ENCODE assay signal across 8 cellular contexts in genomic region chr9:83920942-83921707, GRCh38. TPM values are rescaled to one million over a fixed set of nuclear protein-coding genes. Genes with fewer than 3 reads are reported as not detected.
DNase-seq lines count a peak whose midpoint lies in the region; ATAC-seq and TF ChIP-seq lines count a peak whose summit lies in the region.

A gene with protein sequence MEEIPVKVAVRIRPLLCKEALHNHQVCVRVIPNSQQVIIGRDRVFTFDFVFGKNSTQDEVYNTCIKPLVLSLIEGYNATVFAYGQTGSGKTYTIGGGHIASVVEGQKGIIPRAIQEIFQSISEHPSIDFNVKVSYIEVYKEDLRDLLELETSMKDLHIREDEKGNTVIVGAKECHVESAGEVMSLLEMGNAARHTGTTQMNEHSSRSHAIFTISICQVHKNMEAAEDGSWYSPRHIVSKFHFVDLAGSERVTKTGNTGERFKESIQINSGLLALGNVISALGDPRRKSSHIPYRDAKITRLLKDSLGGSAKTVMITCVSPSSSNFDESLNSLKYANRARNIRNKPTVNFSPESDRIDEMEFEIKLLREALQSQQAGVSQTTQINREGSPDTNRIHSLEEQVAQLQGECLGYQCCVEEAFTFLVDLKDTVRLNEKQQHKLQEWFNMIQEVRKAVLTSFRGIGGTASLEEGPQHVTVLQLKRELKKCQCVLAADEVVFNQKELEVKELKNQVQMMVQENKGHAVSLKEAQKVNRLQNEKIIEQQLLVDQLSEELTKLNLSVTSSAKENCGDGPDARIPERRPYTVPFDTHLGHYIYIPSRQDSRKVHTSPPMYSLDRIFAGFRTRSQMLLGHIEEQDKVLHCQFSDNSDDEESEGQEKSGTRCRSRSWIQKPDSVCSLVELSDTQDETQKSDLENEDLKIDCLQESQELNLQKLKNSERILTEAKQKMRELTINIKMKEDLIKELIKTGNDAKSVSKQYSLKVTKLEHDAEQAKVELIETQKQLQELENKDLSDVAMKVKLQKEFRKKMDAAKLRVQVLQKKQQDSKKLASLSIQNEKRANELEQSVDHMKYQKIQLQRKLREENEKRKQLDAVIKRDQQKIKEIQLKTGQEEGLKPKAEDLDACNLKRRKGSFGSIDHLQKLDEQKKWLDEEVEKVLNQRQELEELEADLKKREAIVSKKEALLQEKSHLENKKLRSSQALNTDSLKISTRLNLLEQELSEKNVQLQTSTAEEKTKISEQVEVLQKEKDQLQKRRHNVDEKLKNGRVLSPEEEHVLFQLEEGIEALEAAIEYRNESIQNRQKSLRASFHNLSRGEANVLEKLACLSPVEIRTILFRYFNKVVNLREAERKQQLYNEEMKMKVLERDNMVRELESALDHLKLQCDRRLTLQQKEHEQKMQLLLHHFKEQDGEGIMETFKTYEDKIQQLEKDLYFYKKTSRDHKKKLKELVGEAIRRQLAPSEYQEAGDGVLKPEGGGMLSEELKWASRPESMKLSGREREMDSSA (N-terminal part only) (minus strand): TSS chr9:83921432. CDS start chr9:83915591, 5,841 bp downstream.

- H3K9ac ChIP-seq in neural cell (ENCODE audit: low read length) = peak within 1 kb of the TSS; percentile 76

- H3K9me2 ChIP-seq in neural cell (ENCODE audit: insufficient read depth, low read length) = no peaks in the 10 kb centered on the region

- peak within 1 kb of the TSS; percentile 95 for H3K27ac Mint-ChIP-seq in stimulated activated naive CD8-positive, alpha-beta T cell treated with anti-CD3 and anti-CD28 coated beads, Interleukin-15, amount 100 ng/mL, for 72 hours

- peaks cover 8% of the 10 kb centered on the region for H3K4me1 ChIP-seq in HAP-1

- peaks cover 17% of the 10 kb centered on the region for H3K4me1 Mint-ChIP-seq in stimulated activated naive CD8-positive, alpha-beta T cell treated with anti-CD3 and anti-CD28 coated beads, Interleukin-15, amount 100 ng/mL, for 72 hours

- in situ Hi-C loops in HAP-1 (cut with MboI; ENCODE audit: low sequenced_read_pairs) = loop anchor here (25.0 kb wide), 3 partner anchors 284 to 709 kb away; no protein-coding TSS in a partner anchor

- H3K9me3 ChIP-seq in HAP-1 = no peaks in the 10 kb centered on the region
- H3K9me3 ChIP-seq in MG63 = no peaks in the 10 kb centered on the region
- H3K9me3 ChIP-seq in neural cell (ENCODE audit: low read length) = no peaks in the 10 kb centered on the region

- no peaks in the 10 kb centered on the region for H3K9me3 Mint-ChIP-seq in stimulated activated naive CD8-positive, alpha-beta T cell treated with anti-CD3 and anti-CD28 coated beads, Interleukin-15, amount 100 ng/mL, for 72 hours

- DNase-seq in GDM1 (lab: John Stamatoyannopoulos, UW) = peak; percentile 93
- peak; percentile 92 to 99 for DNase-seq in HAP-1 (ENCODE audit: low spot score in 2 of 2)
- peak; percentile 96 for DNase-seq in MG63
- DNase-seq in SHP77 (lab: John Stamatoyannopoulos, UW) = peak; percentile 82 to 92
- peak; percentile 95 for DNase-seq in activated gamma-delta T cell (lab: John Stamatoyannopoulos, UW)
- DNase-seq in fibroblast of the conjunctiva (ENCODE audit: low read depth) = peak; percentile 95
- DNase-seq in stimulated activated naive CD8-positive, alpha-beta T cell treated with anti-CD3 and anti-CD28 coated beads, Interleukin-15, amount 100 ng/mL, for 72 hours = peak; percentile 94 to 97

- no peak for TF ChIP-seq RAD21 in neural cell (conservative IDR thresholded peaks at IDR 0.05)

- H3K27ac ChIP-seq in neural cell (ENCODE audit: low read length) = peak within 1 kb of the TSS; percentile 70

- peak within 1 kb of the TSS; percentile 89 for H3K4me2 ChIP-seq in neural cell (ENCODE audit: low read length)

- H3K4me3 ChIP-seq in HAP-1 (peak within 1 kb of the TSS; percentile 46), MG63 (peak within 1 kb of the TSS; percentile 63), neural cell (ENCODE audit: low read length) (peak within 1 kb of the TSS; percentile 75)

- peak within 1 kb of the TSS; percentile 84 to 93 for H3K4me3 Mint-ChIP-seq in stimulated activated naive CD8-positive, alpha-beta T cell treated with anti-CD3 and anti-CD28 coated beads, Interleukin-15, amount 100 ng/mL, for 72 hours

- H3K27me3 ChIP-seq in HAP-1 (ENCODE audit: low read depth) = no peaks in the 10 kb centered on the region
- no peaks in the 10 kb centered on the region for H3K27me3 ChIP-seq in MG63
- no peaks in the 10 kb centered on the region for H3K27me3 ChIP-seq in neural cell (ENCODE audit: insufficient read depth, low read depth, low read length)

- no peaks in the 10 kb centered on the region for H4K20me1 ChIP-seq in neural cell (ENCODE audit: insufficient read depth)

- peak; percentile 91 for ATAC-seq in stimulated activated naive CD8-positive, alpha-beta T cell treated with anti-CD3 and anti-CD28 coated beads, Interleukin-15, amount 100 ng/mL, for 72 hours

- no peaks in the 10 kb centered on the region for H3K27me3 Mint-ChIP-seq in stimulated activated naive CD8-positive, alpha-beta T cell treated with anti-CD3 and anti-CD28 coated beads, Interleukin-15, amount 100 ng/mL, for 72 hours

- no peaks in the 10 kb centered on the region for H3F3A ChIP-seq in neural cell (ENCODE audit: insufficient read depth, low read length, poor library complexity, severe bottlenecking)

- peak; percentile 29 for TF ChIP-seq EP300 in neural cell (conservative IDR thresholded peaks at IDR 0.05; ENCODE audit: poor library complexity, severe bottlenecking)

- peak; percentile 67 for TF ChIP-seq CTCF in neural cell (IDR thresholded peaks at IDR 0.05; ENCODE audit: poor library complexity, severe bottlenecking)

- peak within 1 kb of the TSS; percentile 41 for H2AFZ ChIP-seq in neural cell (ENCODE audit: low read depth, low read length)

- no peaks in the 10 kb centered on the region for H3K36me3 ChIP-seq in HAP-1 (replicated peaks)
- H3K36me3 ChIP-seq in MG63 = no peaks in the 10 kb centered on the region
- no peaks in the 10 kb centered on the region for H3K36me3 ChIP-seq in neural cell (ENCODE audit: insufficient read depth, low read length)

- peaks cover 6% of the 10 kb centered on the region for H3K79me2 ChIP-seq in neural cell (replicated peaks; ENCODE audit: insufficient read depth, low read length)

TF ChIP-seq in neural cell, 6 proteins besides CTCF, POLR2A, EP300 and RAD21:
- peak; percentile 73 for TF ChIP-seq MXI1 (conservative IDR thresholded peaks at IDR 0.05; ENCODE audit: poor library complexity, severe bottlenecking)
- peak; percentile 70 for TF ChIP-seq POLR2AphosphoS5 (IDR thresholded peaks at IDR 0.05)
- no peak for TF ChIP-seq SMC3 (conservative IDR thresholded peaks at IDR 0.05; ENCODE audit: poor library complexity)

RNA-seq across cellular contexts. Expression of the gene that starts here (rescaled TPM):
- total RNA-seq in MG63 (2014; rRNA removed; shearing (Covaris generic); ENCODE audit: low replicate concordance) = 0.69 and 1.8 TPM in 2 replicates
- 7.1 and 8.8 TPM in 2 replicates for polyA plus RNA-seq in neural cell
- 25.1 and 30.8 TPM in 2 replicates for polyA minus RNA-seq in neural cell

Comparison
In these comparisons a context has a peak if more than half of its experiments do, and no peak if none do; other contexts are left out.
1. Peak in every context shown above with its lines: DNase-seq, ATAC-seq, H3K4me3 ChIP-seq and H3K27ac ChIP-seq.